Comparison of ENCODE assay signal across 9 cellular contexts in the genomic region with DNA sequence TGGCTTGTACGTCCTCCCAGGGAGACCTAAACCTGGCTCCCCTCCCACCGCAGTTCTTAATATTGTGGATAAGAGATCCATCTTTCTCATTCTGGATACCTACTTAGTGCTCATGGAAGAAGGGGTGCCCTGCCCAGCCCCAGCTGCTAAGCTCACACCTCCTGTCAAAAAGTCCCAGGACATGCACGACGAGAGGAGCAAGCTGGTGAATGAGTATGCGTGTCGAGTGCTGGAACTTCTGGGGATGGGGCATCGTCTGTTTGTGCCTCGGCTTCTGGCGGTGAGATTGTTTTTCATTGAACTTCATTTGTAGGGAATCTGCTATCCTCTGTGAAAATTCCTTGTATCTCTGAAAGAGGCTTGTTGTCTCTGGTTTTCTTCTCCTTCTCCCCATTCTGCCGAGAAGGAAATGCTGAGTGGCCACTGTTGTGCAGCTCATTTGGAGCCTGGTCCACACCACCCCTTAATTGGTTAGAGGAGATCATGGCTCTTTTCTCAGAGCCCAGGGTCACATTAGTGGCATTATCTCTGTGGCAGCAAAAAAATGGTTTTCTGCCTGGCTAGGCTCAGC.
DNase-seq lines count a peak whose midpoint lies in the region; ATAC-seq, FAIRE-seq and TF ChIP-seq lines count a peak whose summit lies in the region.
"Had no signal": no experiment of that assay in that cellular context is flagged by ENCODE, and none has a peak within 500 bp of the region (broad histone marks: within the 10 kb centered on the region; RNA-seq: fewer than 3 reads in every experiment).

No MANE protein-coding gene starts in this region.

- intact Hi-C loops in naive thymus-derived CD4-positive, alpha-beta T cell (cut with micrococcal nuclease) = loop anchor here (1.0 to 10.0 kb wide), 3 partner anchors 74 to 404 kb away; partner anchors contain the start of gene MRPS14 (in 1 of the 2)

- no peaks in the 10 kb centered on the region for H3K79me2 ChIP-seq in SK-N-SH (ENCODE audit: insufficient read depth)

- H3K4me1 ChIP-seq in SK-N-SH (ENCODE audit: control insufficient read depth in 1 of 2, insufficient read depth in 2 of 2, low read depth in 1 of 2, low read length in 1 of 2) (peaks cover 3 to 6% of the 10 kb centered on the region in 2 experiments; a peak in 3 of 4 replicates), esophagus (ENCODE audit: control insufficient read depth in 2 of 2, insufficient read depth in 2 of 2, low read length in 1 of 2) (peaks cover 2% of the 10 kb centered on the region in 2 donors)
- peaks cover 7 to 9% of the 10 kb centered on the region in 2 donors for H3K4me1 ChIP-seq in naive thymus-derived CD4-positive, alpha-beta T cell (ENCODE audit: control insufficient read depth in 2 of 2, insufficient read depth in 2 of 2, low read length in 2 of 2)

- POLR2A ChIA-PET in SK-N-SH (lab: Yijun Ruan, JAX) = interaction anchor here (0.8 to 1.8 kb wide), 2 partner anchors 12 to 199 kb away, joined by 3 to 15 read pairs; partner anchors contain the start of gene CACYBP
- POLR2A ChIA-PET in naive thymus-derived CD4-positive, alpha-beta T cell (lab: Charles Lee) = interaction anchor here (0.7 to 3.4 kb wide), 19 partner anchors 9 to 223 kb away, joined by 3 to 66 read pairs (median 5); partner anchors contain the start of genes CACYBP and MRPS14

- ATAC-seq in naive thymus-derived CD4-positive, alpha-beta T cell = peak; percentile 7
- ATAC-seq in HG02852 (IDR thresholded peaks at IDR 0.05; ENCODE audit: unreplicated experiment) (no peak), GM19397 (IDR thresholded peaks at IDR 0.05; ENCODE audit: unreplicated experiment) (no peak)

- H3K27me3 ChIP-seq in SK-N-SH (ENCODE audit: insufficient read depth) (no peaks in the 10 kb centered on the region), esophagus (ENCODE audit: control insufficient read depth in 1 of 2, insufficient read depth in 2 of 2, low read length in 2 of 2) (no peaks in the 10 kb centered on the region)
- H3K27me3 ChIP-seq in naive thymus-derived CD4-positive, alpha-beta T cell (ENCODE audit: control insufficient read depth in 2 of 2, insufficient read depth in 2 of 2, low read length in 2 of 2) = no peaks in the 10 kb centered on the region

- no peaks in the 10 kb centered on the region for H3K9me3 Mint-ChIP-seq in naive thymus-derived CD4-positive, alpha-beta T cell

- 11% methylated on average over 10 of the region's 10 CpGs for WGBS in SK-N-SH (ENCODE audit: low lambda C conversion rate)
- WGBS in esophagus, 2 donors = 9 to 11% methylated on average over 10 of the region's 10 CpGs

- peak overlapping the region; percentile 45 to 69 for H3K4me3 ChIP-seq in SK-N-SH (ENCODE audit: low read depth in 2 of 2, low read length in 1 of 2)
- peak overlapping the region; percentile 48 to 64 for H3K4me3 ChIP-seq in esophagus (ENCODE audit: low read depth in 1 of 2, low read length in 2 of 2)
- peak overlapping the region; percentile 73 for H3K4me3 ChIP-seq in naive thymus-derived CD4-positive, alpha-beta T cell (ENCODE audit: low read length)

- H3F3A ChIP-seq in SK-N-SH (replicated peaks; ENCODE audit: insufficient read depth) = no peaks in the 10 kb centered on the region

- H3K36me3 ChIP-seq in SK-N-SH (replicated peaks in 1 of 2; ENCODE audit: control insufficient read depth in 1 of 2, insufficient read depth in 2 of 2, low read length in 1 of 2) (no peaks in the 10 kb centered on the region), esophagus (ENCODE audit: control insufficient read depth in 2 of 2, insufficient read depth in 2 of 2, low read length in 1 of 2) (no peaks in the 10 kb centered on the region)
- H3K36me3 ChIP-seq in naive thymus-derived CD4-positive, alpha-beta T cell (ENCODE audit: control insufficient read depth in 2 of 3, insufficient read depth in 3 of 3, low read length in 3 of 3) = no peaks in the 10 kb centered on the region

- CTCF ChIA-PET in SK-N-SH (lab: Yijun Ruan, JAX) = interaction anchor here (1.1 to 1.6 kb wide), 5 partner anchors 11 to 538 kb away, joined by 3 to 11 read pairs (median 4); no protein-coding TSS in a partner anchor
- CTCF ChIA-PET in naive thymus-derived CD4-positive, alpha-beta T cell (lab: Charles Lee) = interaction anchor here (0.7 to 1.8 kb wide), 11 partner anchors 10 to 229 kb away, joined by 3 to 11 read pairs (median 3); no protein-coding TSS in a partner anchor

- H3K27ac ChIP-seq in SK-N-SH (ENCODE audit: low read depth in 2 of 2, low read length in 1 of 2) (peak overlapping the region; percentile 11 to 30; a peak in 2 of 4 replicates), esophagus (ENCODE audit: low read depth in 2 of 2, low read length in 1 of 2) (peak overlapping the region; percentile 51 to 54)
- H3K27ac ChIP-seq in naive thymus-derived CD4-positive, alpha-beta T cell (ENCODE audit: low read depth, low read length) = peak overlapping the region; percentile 81

- no peaks in the 10 kb centered on the region for H3K27me3 Mint-ChIP-seq in naive thymus-derived CD4-positive, alpha-beta T cell

- H3K9me3 ChIP-seq in SK-N-SH (no peaks in the 10 kb centered on the region), esophagus (ENCODE audit: control insufficient read depth in 2 of 2, insufficient read depth in 1 of 2, low read depth in 1 of 2, low read length in 1 of 2) (no peaks in the 10 kb centered on the region)
- H3K9me3 ChIP-seq in naive thymus-derived CD4-positive, alpha-beta T cell (ENCODE audit: control insufficient read depth in 2 of 3, low read length in 3 of 3) = no peaks in the 10 kb centered on the region

- TF ChIP-seq RAD21 in SK-N-SH (IDR thresholded peaks at IDR 0.05; ENCODE audit: low read length) = no peak

- H3K4me2 ChIP-seq in SK-N-SH = peak overlapping the region; percentile 97

- H3K4me1 Mint-ChIP-seq in naive thymus-derived CD4-positive, alpha-beta T cell = peaks cover 0 to 18% (median 6%) of the 10 kb centered on the region in 7 donors

- peak; percentile 6 to 48 for DNase-seq in NCI-H524 (lab: John Stamatoyannopoulos, UW)
- no peak for DNase-seq in NCI-H524 treated with DMSO at 0.1 percent for 48 hours (lab: John Stamatoyannopoulos, UW)
- DNase-seq in SK-N-SH = peak; percentile 43
- peak in 4 of 9 donors; percentile 2 to 29 (median 16) for DNase-seq in naive thymus-derived CD4-positive, alpha-beta T cell
- no peak for DNase-seq in frontal cortex (ENCODE audit: low spot score in 2 of 2)

- no peaks in the 10 kb centered on the region for H3K9me2 ChIP-seq in SK-N-SH

- TF ChIP-seq EP300 in SK-N-SH (IDR thresholded peaks at IDR 0.05; ENCODE audit: borderline replicate concordance in 1 of 2, low read depth in 1 of 2, low read length in 1 of 2) = no peak

- peaks cover 0 to 5% (median 0%) of the 10 kb centered on the region in 5 donors for H3K36me3 Mint-ChIP-seq in naive thymus-derived CD4-positive, alpha-beta T cell

- no peak overlapping the region for H3K4me3 Mint-ChIP-seq in naive thymus-derived CD4-positive, alpha-beta T cell

- TF ChIP-seq CTCF in SK-N-SH (IDR thresholded peaks at IDR 0.05) = no peak

- no peak overlapping the region for H3K27ac Mint-ChIP-seq in naive thymus-derived CD4-positive, alpha-beta T cell

- no peak for FAIRE-seq in frontal cortex (lab: Jason Lieb, UNC)
- FAIRE-seq: G401.6 had no signal

- H2AFZ ChIP-seq in SK-N-SH (ENCODE audit: low read depth) = peak overlapping the region; percentile 80

- H3K9ac ChIP-seq in SK-N-SH = peak overlapping the region; percentile 66

- H4K20me1 ChIP-seq in SK-N-SH (ENCODE audit: insufficient read depth) = no peaks in the 10 kb centered on the region

TF ChIP-seq in SK-N-SH, 30 proteins besides CTCF, POLR2A, EP300 and RAD21:
- TF ChIP-seq MXI1 (IDR thresholded peaks at IDR 0.05; ENCODE audit: low read depth, low read length) = no peak; the same call in 1 of the 2 replicates
- no peak for TF ChIP-seq TAF1 (IDR thresholded peaks at IDR 0.05; ENCODE audit: borderline replicate concordance, low read depth, low read length)
- peak; percentile 19; the same call in 1 of the 2 replicates for TF ChIP-seq GATA2 (CRISPR knock-in tag; IDR thresholded peaks at IDR 0.05)

Comparison
In these comparisons a context has a peak if more than half of its experiments do, and no peak if none do; other contexts are left out.
1. DNase-seq: peak in NCI-H524 (2 of 2) and SK-N-SH (single experiment); none in NCI-H524 treated with DMSO at 0.1 percent for 48 hours (single experiment) and frontal cortex (0 of 2).
2. H3K27ac ChIP-seq: peak in every context shown above with its lines; median percentile 81 in naive thymus-derived CD4-positive, alpha-beta T cell; 52 in esophagus; 20 in SK-N-SH.
3. Peak in every context shown above with its lines, with median percentiles within 50 percentile points of each other: H3K4me3 ChIP-seq.